ENCODE assay signal across 8 cellular contexts in the genomic region with DNA sequence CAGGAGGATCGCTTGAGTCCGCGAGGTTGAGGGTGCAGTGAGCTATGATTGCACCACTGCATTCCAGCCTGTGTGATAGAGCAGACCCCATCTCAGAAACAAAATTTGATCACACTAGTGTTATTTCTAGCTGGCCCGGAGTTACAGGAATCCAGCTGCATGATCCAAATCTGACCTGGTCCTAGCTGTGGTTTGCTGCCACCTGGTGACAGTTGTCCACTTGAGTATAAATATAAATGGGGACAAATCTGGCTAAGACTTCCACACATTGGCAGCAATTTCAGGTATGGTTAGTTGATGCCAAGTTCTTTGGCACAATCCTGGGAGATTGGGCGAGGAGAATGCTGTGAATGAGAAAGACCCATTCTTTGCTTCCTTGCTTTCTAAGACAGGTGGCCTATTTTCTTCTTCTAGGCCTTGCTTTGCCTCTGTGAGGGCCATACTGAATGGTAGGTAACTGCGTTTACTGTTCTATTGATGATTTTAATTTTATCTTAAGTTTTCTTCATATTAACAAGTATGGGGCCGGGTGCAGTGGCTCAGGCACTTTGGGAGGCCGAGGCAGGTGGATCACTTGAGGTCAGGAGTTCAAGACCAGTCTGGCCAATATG. TPM values are rescaled to one million over a fixed set of nuclear protein-coding genes. Genes with fewer than 3 reads are reported as not detected.
DNase-seq lines count a peak whose midpoint lies in the region; ATAC-seq and TF ChIP-seq lines count a peak whose summit lies in the region.

No MANE protein-coding gene starts in this region.

- intact Hi-C loops in OCI-LY7 (cut with micrococcal nuclease; ENCODE audit: unreplicated experiment), result loop anchor here (1.0 to 5.0 kb wide), 2 partner anchors 37 to 115 kb away; no protein-coding TSS in a partner anchor

- CTCF ChIA-PET in OCI-LY7 (lab: Charles Lee; ENCODE audit: unreplicated experiment), result interaction anchor here (1.1 kb wide), 1 partner anchor 38 kb away, joined by 3 read pairs; no protein-coding TSS in a partner anchor

- ATAC-seq in HG03442 (IDR thresholded peaks at IDR 0.05; ENCODE audit: unreplicated experiment), result no peak

- peaks cover 11% of the 10 kb centered on the region for H4K20me1 ChIP-seq in OCI-LY7 (ENCODE audit: insufficient read depth, low read length)

- no peak overlapping the region for H2AFZ ChIP-seq in OCI-LY7 (ENCODE audit: low read length)

- H3K4me2 ChIP-seq in OCI-LY7 (ENCODE audit: low read length), result peak overlapping the region; percentile 31

- peaks cover 41% of the 10 kb centered on the region for H3K36me3 ChIP-seq in OCI-LY7 (ENCODE audit: insufficient read depth, low read length)

- peaks cover 98% of the 10 kb centered on the region for H3K79me2 ChIP-seq in OCI-LY7 (ENCODE audit: insufficient read depth, low read depth, low read length)

- H3K9me3 ChIP-seq in OCI-LY7 (ENCODE audit: low read length), result no peaks in the 10 kb centered on the region

- DNase-seq in 8988T (peak; percentile 9), GM12864 (ENCODE audit: low read depth) (no peak), OCI-LY7 (ENCODE audit: low spot score) (peak; percentile 74), germinal center (ENCODE audit: low spot score) (peak; percentile 13), occipital lobe (lab: John Stamatoyannopoulos, UW) (peak; percentile 22), ureter (ENCODE audit: low spot score) (peak; percentile 73)
- peak; percentile 38 for DNase-seq in activated gamma-delta T cell treated with anti-CD3 and anti-CD28 coated beads, Interleukin-2, amount 50 U/mL, for 16 hours (ENCODE audit: low read depth)

- peaks cover 53% of the 10 kb centered on the region for H3K4me1 ChIP-seq in OCI-LY7 (ENCODE audit: insufficient read depth, low read length, poor library complexity, severe bottlenecking)

- POLR2A ChIA-PET in OCI-LY7 (lab: Charles Lee), result interaction anchor here (1.0 to 1.2 kb wide), 2 partner anchors 9 to 44 kb away, joined by 3 to 10 read pairs; no protein-coding TSS in a partner anchor

- H3K4me3 ChIP-seq in GM12864 (ENCODE audit: low read depth, low read length), result no peak overlapping the region
- no peak overlapping the region for H3K4me3 ChIP-seq in OCI-LY7 (ENCODE audit: low read depth, low read length, poor library complexity, severe bottlenecking)

- BruUV-seq in OCI-LY7 (replicated peaks; lab: Mats Ljungman, UMichigan), result no TSS peak

- H3K9me2 ChIP-seq in OCI-LY7 (ENCODE audit: insufficient read depth, low read length), result no peaks in the 10 kb centered on the region

- TF ChIP-seq CTCF in GM12864 (IDR thresholded peaks at IDR 0.05; ENCODE audit: low read depth, low read length, missing control alignments), result peak; percentile 54
- peak; percentile 83 for TF ChIP-seq CTCF in OCI-LY7 (conservative IDR thresholded peaks at IDR 0.05; ENCODE audit: low read length)

- H3K27ac ChIP-seq in OCI-LY7 (ENCODE audit: low read depth, low read length, poor library complexity, severe bottlenecking), result peak overlapping the region; percentile 31

RNA-seq across cellular contexts. Expression of a gene that starts 35.4 kb away (rescaled TPM):
- 10.9 and 13.7 TPM in 2 replicates for total RNA-seq in OCI-LY7 (2014; rRNA removed; shearing (Covaris generic))
- total RNA-seq in OCI-LY7 (2022) (57.3 and 57.9 TPM in 2 replicates), occipital lobe (22.9 TPM), ureter (35.6 TPM)

RNA-seq across cellular contexts. Expression of a gene that starts 57.0 kb away (rescaled TPM):
- not detected in 2 replicates for total RNA-seq in OCI-LY7 (2014; rRNA removed; shearing (Covaris generic))
- not detected in 2 replicates for total RNA-seq in OCI-LY7 (2022)
- not detected for total RNA-seq in occipital lobe
- total RNA-seq in ureter, result 6.5 TPM
